Comparison of ENCODE assay signal across 21 cellular contexts in the genomic region with DNA sequence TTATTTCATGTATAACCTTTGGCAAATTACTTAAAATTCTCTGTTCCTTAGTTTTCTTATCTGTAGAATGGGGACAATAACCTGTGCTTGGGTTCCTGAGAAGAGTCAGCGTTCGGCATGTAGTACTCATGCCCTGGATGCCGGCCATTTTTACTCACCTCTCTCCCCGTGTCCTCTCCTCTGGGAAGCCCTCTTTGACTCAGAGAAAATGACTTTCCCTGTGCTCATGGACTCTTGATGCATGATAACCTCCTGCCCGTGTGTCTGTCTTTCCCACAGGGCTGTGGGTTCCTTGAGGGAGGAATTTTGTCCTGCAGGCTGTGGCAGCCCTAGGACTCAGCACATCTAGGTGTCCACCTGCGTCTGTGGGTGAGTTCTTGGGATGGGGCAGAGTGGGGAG. TPM values are rescaled to one million over a fixed set of nuclear protein-coding genes. Genes with fewer than 3 reads are reported as not detected.
DNase-seq lines count a peak whose midpoint lies in the region; ATAC-seq, FAIRE-seq and TF ChIP-seq lines count a peak whose summit lies in the region.
"Had no signal": no experiment of that assay in that cellular context is flagged by ENCODE, and none has a peak within 500 bp of the region (broad histone marks: within the 10 kb centered on the region; RNA-seq: fewer than 3 reads in every experiment).

No MANE protein-coding gene starts in this region.

- WGBS in K562 (ENCODE audit: insufficient coverage, low coverage, missing lambda C conversion rate): 76% methylated on average over 6 of the region's 6 CpGs
- WGBS in neuronal stem cell (ENCODE audit: extremely low coverage in 2 of 2, insufficient read length in 2 of 2, insufficient replicate concordance in 1 of 2), 2 donors: no CpG with 5 or more reads among the region's 6 CpGs
- WGBS in suprapubic skin: 89% methylated on average over 6 of the region's 6 CpGs

- ATAC-seq in K562 (no peak), GM19324 (IDR thresholded peaks at IDR 0.05; ENCODE audit: low FRiP score, unreplicated experiment) (no peak)
- ATAC-seq in central memory CD8-positive, alpha-beta T cell (replicated peaks; ENCODE audit: extremely low read depth, poor library complexity, severe bottlenecking): no peak

- no peak overlapping the region for H4K8ac ChIP-seq in neuronal stem cell (ENCODE audit: low read depth, low read length)

- no peak overlapping the region for H2AFZ ChIP-seq in K562 (ENCODE audit: low read depth, low read length)
- H2AFZ ChIP-seq in neuronal stem cell (ENCODE audit: low read length): no peak overlapping the region

- TF ChIP-seq RAD21 in K562 (CRISPR knock-in tag; conservative IDR thresholded peaks at IDR 0.05 in 1 of 2, IDR thresholded peaks at IDR 0.05 in 1 of 2): no peak

- intact Hi-C loops in K562 (cut with micrococcal nuclease): no loop called here

- no peaks in the 10 kb centered on the region for H3K9me1 ChIP-seq in K562 (ENCODE audit: control insufficient read depth, insufficient read depth, low read length)

- H3K9me3 ChIP-seq in K562 (replicated peaks; ENCODE audit: control insufficient read depth, insufficient read depth, low read depth, low read length): no peaks in the 10 kb centered on the region
- H3K9me3 ChIP-seq in neuronal stem cell (replicated peaks in 1 of 2; ENCODE audit: control insufficient read depth in 2 of 2, insufficient read depth in 1 of 2, low read depth in 1 of 2, low read length in 2 of 2): no peaks in the 10 kb centered on the region
- H3K9me3 ChIP-seq in suprapubic skin: no peaks in the 10 kb centered on the region
- H3K9me3 ChIP-seq: BE2C had no signal

- CTCF ChIA-PET in K562 (lab: Yijun Ruan, JAX; ENCODE audit: low intra/inter-chr PET ratio): no interaction called here

- H2BK12ac ChIP-seq in neuronal stem cell (ENCODE audit: low read length): no peak overlapping the region

- H3K9ac ChIP-seq in K562 (ENCODE audit: insufficient read depth in 1 of 2, low read depth in 2 of 2, low read length in 2 of 2) (no peak overlapping the region), neuronal stem cell (ENCODE audit: low read depth, low read length, poor library complexity) (no peak overlapping the region)

- H4K91ac ChIP-seq in neuronal stem cell (ENCODE audit: low read depth, low read length, poor library complexity): no peak overlapping the region

- H3K79me1 ChIP-seq in neuronal stem cell (ENCODE audit: low read depth, low read length): no peaks in the 10 kb centered on the region

- no peak for FAIRE-seq in K562 (lab: Jason Lieb, UNC)
- FAIRE-seq: A204.1, G401.6, GM12891, H1, HTR-8/SVneo had no signal

- H3K23ac ChIP-seq in neuronal stem cell (ENCODE audit: low read depth, low read length, poor library complexity): no peak overlapping the region

- no peak overlapping the region for H2AK5ac ChIP-seq in neuronal stem cell (ENCODE audit: low read depth, low read length)

- H4K20me1 ChIP-seq in K562 (replicated peaks; ENCODE audit: control insufficient read depth, insufficient read depth, low read length): no peaks in the 10 kb centered on the region

- peaks cover under 1% of the 10 kb centered on the region; the same call in 1 of the 3 replicates for H3K79me2 ChIP-seq in K562 (ENCODE audit: control insufficient read depth, insufficient read depth, low read length)

- H3K4me1 ChIP-seq in K562 (replicated peaks in 1 of 2; ENCODE audit: control insufficient read depth in 2 of 2, insufficient read depth in 2 of 2, low read length in 2 of 2): peaks cover 7 to 20% of the 10 kb centered on the region in 2 experiments; a peak in 3 of 5 replicates
- H3K4me1 ChIP-seq in neuronal stem cell (ENCODE audit: control insufficient read depth in 2 of 2, insufficient read depth in 1 of 2, low read depth in 1 of 2, low read length in 2 of 2): no peaks in the 10 kb centered on the region
- peaks cover 7% of the 10 kb centered on the region for H3K4me1 ChIP-seq in suprapubic skin
- H3K4me1 ChIP-seq: BE2C had no signal

- in situ Hi-C loops in K562 (cut with MboI): no loop called here

- H3K4me3 Mint-ChIP-seq in central memory CD8-positive, alpha-beta T cell: no peak overlapping the region
- H3K4me3 Mint-ChIP-seq: CD8-positive, alpha-beta memory T cell; H9; IgD-negative memory B cell had no signal

- no peak overlapping the region for H3K18ac ChIP-seq in neuronal stem cell (ENCODE audit: low read length)

- TF ChIP-seq POLR2A in K562 (conservative IDR thresholded peaks at IDR 0.05) (no peak), suprapubic skin (IDR thresholded peaks at IDR 0.05) (no peak)

- H3K36me3 Mint-ChIP-seq in central memory CD8-positive, alpha-beta T cell (ENCODE audit: insufficient read depth): peaks cover 3% of the 10 kb centered on the region
- H3K36me3 Mint-ChIP-seq: IgD-negative memory B cell had no signal

- H3K27ac ChIP-seq in K562 (ENCODE audit: extremely low read depth, low read depth, low read length): no peak overlapping the region
- H3K27ac ChIP-seq in neuronal stem cell (replicated peaks; ENCODE audit: low read length): no peak overlapping the region
- no peak overlapping the region for H3K27ac ChIP-seq in suprapubic skin

- no peaks in the 10 kb centered on the region for H3K27me3 ChIP-seq in K562 (ENCODE audit: control insufficient read depth in 2 of 2, insufficient read depth in 2 of 2, low read length in 2 of 2)
- no peaks in the 10 kb centered on the region for H3K27me3 ChIP-seq in neuronal stem cell (ENCODE audit: control insufficient read depth in 3 of 3, insufficient read depth in 3 of 3, low read depth in 1 of 3, low read length in 3 of 3)
- H3K27me3 ChIP-seq in suprapubic skin: no peaks in the 10 kb centered on the region
- H3K27me3 ChIP-seq: BE2C had no signal

- H3K4ac ChIP-seq in neuronal stem cell (ENCODE audit: low read length): no peak overlapping the region

- DNase-seq in K562 (ENCODE audit: extremely low read depth in 1 of 4, low spot score in 3 of 4) (no peak), neuronal stem cell (ENCODE audit: low spot score) (no peak), suprapubic skin (ENCODE audit: low spot score in 2 of 2) (peak; percentile 24 to 45), foreskin melanocyte (no peak), cortex of kidney (lab: John Stamatoyannopoulos, UW) (no peak)
- DNase-seq in central memory CD8-positive, alpha-beta T cell (ENCODE audit: low spot score in 2 of 2): no peak
- DNase-seq: ACHN; BE2C; C1 segment of cervical spinal cord; CD4-positive, CD25-positive, alpha-beta regulatory T cell; CD8-positive, alpha-beta memory T cell; COR-L47; DMS 273 treated with DMSO at 0.1 percent for 48 hours; H9 had no signal

- H2BK15ac ChIP-seq in neuronal stem cell (ENCODE audit: low read length): no peak overlapping the region

- no peaks in the 10 kb centered on the region for H3K9me3 Mint-ChIP-seq in central memory CD8-positive, alpha-beta T cell
- H3K9me3 Mint-ChIP-seq: CD4-positive, CD25-positive, alpha-beta regulatory T cell; CD8-positive, alpha-beta memory T cell; H9; IgD-negative memory B cell had no signal

- H3K4me2 ChIP-seq in K562 (ENCODE audit: insufficient read depth, low read length) (no peak overlapping the region), neuronal stem cell (ENCODE audit: insufficient read depth, low read length, poor library complexity, severe bottlenecking) (no peak overlapping the region)

- TF ChIP-seq EP300 in K562 (IDR thresholded peaks at IDR 0.05; ENCODE audit: low read length): no peak
- no peak for TF ChIP-seq EP300 in suprapubic skin (IDR thresholded peaks at IDR 0.05)

- no peak overlapping the region for H3K14ac ChIP-seq in neuronal stem cell (ENCODE audit: low read length)

- POLR2A ChIA-PET in K562 (lab: Yijun Ruan, JAX): no interaction called here

- BruUV-seq in K562 (replicated peaks; lab: Mats Ljungman, UMichigan): no TSS peak

- no peak overlapping the region for H2BK120ac ChIP-seq in neuronal stem cell (ENCODE audit: low read depth, low read length)

- peaks cover 19% of the 10 kb centered on the region for H3K4me1 Mint-ChIP-seq in central memory CD8-positive, alpha-beta T cell

- H3K4me3 ChIP-seq in K562: no peak overlapping the region
- no peak overlapping the region for H3K4me3 ChIP-seq in neuronal stem cell (ENCODE audit: low read length in 2 of 2)
- H3K4me3 ChIP-seq in suprapubic skin: no peak overlapping the region

- H3K36me3 ChIP-seq in K562 (ENCODE audit: control insufficient read depth, insufficient read depth, low read length) (peaks cover 2% of the 10 kb centered on the region; the same call in 2 of the 3 replicates), neuronal stem cell (replicated peaks in 1 of 2; ENCODE audit: control insufficient read depth in 2 of 2, insufficient read depth in 2 of 2, low read length in 2 of 2) (peaks cover 0 to 15% of the 10 kb centered on the region in 2 donors), suprapubic skin (peaks cover 24% of the 10 kb centered on the region)
- H3K36me3 ChIP-seq: BE2C had no signal

- peak overlapping the region; percentile 31 for H2BK5ac ChIP-seq in neuronal stem cell (ENCODE audit: low read length)

- peak overlapping the region; percentile 51 for H3K27ac Mint-ChIP-seq in central memory CD8-positive, alpha-beta T cell (ENCODE audit: low read depth)
- H3K27ac Mint-ChIP-seq: CD4-positive, CD25-positive, alpha-beta regulatory T cell; H9; IgD-negative memory B cell had no signal

- H3K27me3 Mint-ChIP-seq in central memory CD8-positive, alpha-beta T cell: no peaks in the 10 kb centered on the region
- H3K27me3 Mint-ChIP-seq: CD4-positive, CD25-positive, alpha-beta regulatory T cell; IgD-negative memory B cell had no signal

- TF ChIP-seq CTCF in K562 (IDR thresholded peaks at IDR 0.05 in 2 of 3, conservative IDR thresholded peaks at IDR 0.05 in 1 of 3; ENCODE audit: insufficient read depth in 2 of 3, low read depth in 1 of 3, low read length in 3 of 3) (no peak), suprapubic skin (IDR thresholded peaks at IDR 0.05) (no peak)

RNA-seq across cellular contexts. Expression of a gene that starts 5.8 kb away (rescaled TPM):
- 21.5 and 28.9 TPM in 2 replicates for total RNA-seq in K562 (2011; cell fraction: chromatin; rRNA removed; ENCODE audit: low replicate concordance)
- total RNA-seq in K562 (2011; cell fraction: nucleolus; rRNA removed): 28.0 and 30.3 TPM in 2 replicates
- 31.4 and 33.9 TPM in 2 replicates for total RNA-seq in K562 (2011; cell fraction: nucleoplasm; rRNA removed)
- total RNA-seq in K562 (2014; rRNA removed) (9.5 and 13.6 TPM in 2 replicates), K562 (2014; rRNA removed; fragmentation: Illumina TruSeq; extraction: Trizol) (3.6 and 5.4 TPM in 2 replicates), K562 (2015; rRNA removed; fragmentation: Illumina TruSeq; extraction: Trizol) (7.6 and 8.0 TPM in 2 replicates), K562 (2021) (6.9 and 9.1 TPM in 2 replicates), suprapubic skin (10 to 100 TPM; 28.5 to 50.8 (median 34.7) TPM)
- polyA plus RNA-seq in K562 (2011; rRNA removed) (6.3 and 6.8 TPM in 2 replicates), K562 (2014; fragmentation: Illumina TruSeq; extraction: Trizol) (7.3 and 8.8 TPM in 2 replicates), K562 (2014; fragmentation: Nextera tagmentation; extraction: Ambion mirVana) (1 to 10 TPM; 1.4 to 1.9 TPM), K562 (2014; rRNA removed) (10.7 and 13.7 TPM in 2 replicates)
- 7.0 and 15.3 TPM in 2 replicates for polyA plus RNA-seq in K562 (2011; cell fraction: cytosol; rRNA removed)
- 15.2 and 31.3 TPM in 2 replicates for polyA plus RNA-seq in K562 (2011; cell fraction: nucleus; rRNA removed)
- polyA plus RNA-seq in K562 (2012): 5.0 and 22.5 TPM in 2 replicates
- polyA minus RNA-seq in K562 (2011; rRNA and poly(A)+ RNA removed): 4.2 and 6.3 TPM in 2 replicates
- 6.9 and 12.2 TPM in 2 replicates for polyA minus RNA-seq in K562 (2011; cell fraction: cytosol; rRNA and poly(A)+ RNA removed)
- 13.3 and 14.9 TPM in 2 replicates for polyA minus RNA-seq in K562 (2011; cell fraction: nucleus; rRNA and poly(A)+ RNA removed)
- polyA plus RNA-seq in neuronal stem cell (2013, experiment 1 of 2): 22.9 TPM
- 21.6 TPM for polyA plus RNA-seq in neuronal stem cell (2013, experiment 2 of 2)

RNA-seq across cellular contexts. Expression of a gene that starts 13.8 kb away (rescaled TPM):
- total RNA-seq in K562 (2011; cell fraction: chromatin; rRNA removed; ENCODE audit: low replicate concordance): 9.0 and 19.8 TPM in 2 replicates
- 11.1 and 12.5 TPM in 2 replicates for total RNA-seq in K562 (2011; cell fraction: nucleolus; rRNA removed)
- 7.3 and 12.5 TPM in 2 replicates for total RNA-seq in K562 (2011; cell fraction: nucleoplasm; rRNA removed)
- 8.6 and 10.6 TPM in 2 replicates for total RNA-seq in K562 (2014; rRNA removed)
- total RNA-seq in K562 (2014; rRNA removed; fragmentation: Illumina TruSeq; extraction: Trizol): 8.1 and 11.4 TPM in 2 replicates
- 10.5 and 10.9 TPM in 2 replicates for total RNA-seq in K562 (2015; rRNA removed; fragmentation: Illumina TruSeq; extraction: Trizol)
- total RNA-seq in K562 (2021): 11.1 and 15.7 TPM in 2 replicates
- polyA plus RNA-seq in K562 (2011; rRNA removed): 9.1 and 12.0 TPM in 2 replicates
- 12.2 and 14.5 TPM in 2 replicates for polyA plus RNA-seq in K562 (2011; cell fraction: cytosol; rRNA removed)
- 19.6 and 20.2 TPM in 2 replicates for polyA plus RNA-seq in K562 (2011; cell fraction: nucleus; rRNA removed)
- polyA plus RNA-seq in K562 (2012): 10.1 and 19.0 TPM in 2 replicates
- 18.7 and 22.1 TPM in 2 replicates for polyA plus RNA-seq in K562 (2014; fragmentation: Illumina TruSeq; extraction: Trizol)
- 10 to 100 TPM; 12.1 to 22.5 TPM for polyA plus RNA-seq in K562 (2014; fragmentation: Nextera tagmentation; extraction: Ambion mirVana)
- polyA plus RNA-seq in K562 (2014; rRNA removed): 12.2 and 12.5 TPM in 2 replicates
- polyA minus RNA-seq in K562 (2011; rRNA and poly(A)+ RNA removed): 22.9 and 30.5 TPM in 2 replicates
- polyA minus RNA-seq in K562 (2011; cell fraction: cytosol; rRNA and poly(A)+ RNA removed): 6.6 and 10.7 TPM in 2 replicates
- 3.0 and 11.4 TPM in 2 replicates for polyA minus RNA-seq in K562 (2011; cell fraction: nucleus; rRNA and poly(A)+ RNA removed)
- polyA plus RNA-seq in neuronal stem cell (2013, experiment 1 of 2): 0.46 TPM
- polyA plus RNA-seq in neuronal stem cell (2013, experiment 2 of 2): 0.64 TPM
- 1 to 10 TPM in 1 of 4 donors, under 1 TPM in 1, not detected in 2; 0.98 to 2.1 TPM for total RNA-seq in suprapubic skin
- total RNA-seq: CD4-positive, CD25-positive, alpha-beta regulatory T cell had no signal
- polyA plus RNA-seq: CD4-positive, CD25-positive, alpha-beta regulatory T cell; CD8-positive, alpha-beta memory T cell; IgD-negative memory B cell had no signal

RNA-seq across cellular contexts. Expression of a gene that starts 15.3 kb away (rescaled TPM):
- total RNA-seq in K562 (2011; cell fraction: chromatin; rRNA removed; ENCODE audit: low replicate concordance): 71.8 and 159 TPM in 2 replicates
- 102 and 111 TPM in 2 replicates for total RNA-seq in K562 (2011; cell fraction: nucleolus; rRNA removed)
- total RNA-seq in K562 (2011; cell fraction: nucleoplasm; rRNA removed): 67.6 and 87.0 TPM in 2 replicates
- total RNA-seq in K562 (2014; rRNA removed): 7.8 and 11.0 TPM in 2 replicates
- total RNA-seq in K562 (2014; rRNA removed; fragmentation: Illumina TruSeq; extraction: Trizol): 6.2 and 6.8 TPM in 2 replicates
- total RNA-seq in K562 (2015; rRNA removed; fragmentation: Illumina TruSeq; extraction: Trizol): 4.3 and 5.5 TPM in 2 replicates
- total RNA-seq in K562 (2021): 14.7 and 18.5 TPM in 2 replicates
- polyA plus RNA-seq in K562 (2011; rRNA removed): 23.2 and 27.0 TPM in 2 replicates
- polyA plus RNA-seq in K562 (2011; cell fraction: cytosol; rRNA removed): 27.9 and 42.2 TPM in 2 replicates
- polyA plus RNA-seq in K562 (2011; cell fraction: nucleus; rRNA removed): 68.7 and 118 TPM in 2 replicates
- 13.5 and 15.5 TPM in 2 replicates for polyA plus RNA-seq in K562 (2012)
- polyA plus RNA-seq in K562 (2014; fragmentation: Illumina TruSeq; extraction: Trizol): 11.9 and 14.3 TPM in 2 replicates
- under 1 TPM; 0.08 to 0.10 TPM for polyA plus RNA-seq in K562 (2014; fragmentation: Nextera tagmentation; extraction: Ambion mirVana)
- 11.2 and 17.6 TPM in 2 replicates for polyA plus RNA-seq in K562 (2014; rRNA removed)
- 26.5 and 29.5 TPM in 2 replicates for polyA minus RNA-seq in K562 (2011; rRNA and poly(A)+ RNA removed)
- polyA minus RNA-seq in K562 (2011; cell fraction: cytosol; rRNA and poly(A)+ RNA removed): 31.0 and 36.0 TPM in 2 replicates
- polyA minus RNA-seq in K562 (2011; cell fraction: nucleus; rRNA and poly(A)+ RNA removed): 29.4 TPM in 2 replicates
- 26.6 TPM for polyA plus RNA-seq in neuronal stem cell (2013, experiment 1 of 2)
- polyA plus RNA-seq in neuronal stem cell (2013, experiment 2 of 2): 26.6 TPM
- 10 to 100 TPM; 29.9 to 69.8 (median 39.1) TPM for total RNA-seq in suprapubic skin

RNA-seq across cellular contexts. Expression of a gene that starts 22.6 kb away (rescaled TPM):
- 1.5 and 1.9 TPM in 2 replicates for total RNA-seq in K562 (2011; cell fraction: chromatin; rRNA removed; ENCODE audit: low replicate concordance)
- total RNA-seq in K562 (2011; cell fraction: nucleolus; rRNA removed): 0.50 and 0.66 TPM in 2 replicates
- total RNA-seq in K562 (2011; cell fraction: nucleoplasm; rRNA removed): 0.37 and 1.8 TPM in 2 replicates
- total RNA-seq in K562 (2014; rRNA removed): 0.16 and 1.0 TPM in 2 replicates
- 0.13 and 0.33 TPM in 2 replicates for total RNA-seq in K562 (2014; rRNA removed; fragmentation: Illumina TruSeq; extraction: Trizol)
- total RNA-seq in K562 (2015; rRNA removed; fragmentation: Illumina TruSeq; extraction: Trizol): 0.14 and 0.19 TPM in 2 replicates
- 0.96 and 1.0 TPM in 2 replicates for total RNA-seq in K562 (2021)
- polyA plus RNA-seq in K562 (2011; rRNA removed): 0.33 and 0.81 TPM in 2 replicates
- 0.42 and 0.77 TPM in 2 replicates for polyA plus RNA-seq in K562 (2011; cell fraction: cytosol; rRNA removed)
- polyA plus RNA-seq in K562 (2011; cell fraction: nucleus; rRNA removed): 1.4 and 2.8 TPM in 2 replicates
- polyA plus RNA-seq in K562 (2012): 0.20 and 0.98 TPM in 2 replicates
- 0.33 and 0.36 TPM in 2 replicates for polyA plus RNA-seq in K562 (2014; fragmentation: Illumina TruSeq; extraction: Trizol)
- polyA plus RNA-seq in K562 (2014; fragmentation: Nextera tagmentation; extraction: Ambion mirVana): under 1 TPM in 1 of 2 experiments, not detected in 1; 0.07 TPM
- 0.11 and 0.53 TPM in 2 replicates for polyA plus RNA-seq in K562 (2014; rRNA removed)
- polyA minus RNA-seq in K562 (2011; rRNA and poly(A)+ RNA removed): 0.28 and 0.99 TPM in 2 replicates
- 1.5 TPM in 1 of 2 replicates, not detected in the other for polyA minus RNA-seq in K562 (2011; cell fraction: cytosol; rRNA and poly(A)+ RNA removed)
- 0.40 and 0.67 TPM in 2 replicates for polyA minus RNA-seq in K562 (2011; cell fraction: nucleus; rRNA and poly(A)+ RNA removed)
- 7.2 TPM for polyA plus RNA-seq in neuronal stem cell (2013, experiment 1 of 2)
- 7.5 TPM for polyA plus RNA-seq in neuronal stem cell (2013, experiment 2 of 2)
- 100 to 1,000 TPM in 2 of 4 donors, 10 to 100 TPM in 2; 70.2 to 166 (median 95.4) TPM for total RNA-seq in suprapubic skin
- polyA plus RNA-seq: IgD-negative memory B cell had no signal

RNA-seq across cellular contexts. Expression of a gene that starts 54.3 kb away (rescaled TPM):
- total RNA-seq in K562 (2011; cell fraction: chromatin; rRNA removed; ENCODE audit: low replicate concordance): 3.2 and 4.9 TPM in 2 replicates
- total RNA-seq in K562 (2011; cell fraction: nucleolus; rRNA removed): 1.8 and 2.7 TPM in 2 replicates
- total RNA-seq in K562 (2011; cell fraction: nucleoplasm; rRNA removed): 1.8 and 2.6 TPM in 2 replicates
- total RNA-seq in K562 (2014; rRNA removed): 0.04 and 0.27 TPM in 2 replicates
- 0.29 and 0.35 TPM in 2 replicates for total RNA-seq in K562 (2014; rRNA removed; fragmentation: Illumina TruSeq; extraction: Trizol)
- 0.08 and 0.25 TPM in 2 replicates for total RNA-seq in K562 (2015; rRNA removed; fragmentation: Illumina TruSeq; extraction: Trizol)
- total RNA-seq in K562 (2021): 0.84 and 1.2 TPM in 2 replicates
- 0.39 and 0.95 TPM in 2 replicates for polyA plus RNA-seq in K562 (2011; rRNA removed)
- polyA plus RNA-seq in K562 (2011; cell fraction: cytosol; rRNA removed): 0.09 and 0.18 TPM in 2 replicates
- polyA plus RNA-seq in K562 (2011; cell fraction: nucleus; rRNA removed): 2.1 and 3.7 TPM in 2 replicates
- 0.26 and 0.48 TPM in 2 replicates for polyA plus RNA-seq in K562 (2012)
- polyA plus RNA-seq in K562 (2014; fragmentation: Illumina TruSeq; extraction: Trizol): 0.45 and 0.46 TPM in 2 replicates
- under 1 TPM; 0.08 to 0.11 TPM for polyA plus RNA-seq in K562 (2014; fragmentation: Nextera tagmentation; extraction: Ambion mirVana)
- polyA plus RNA-seq in K562 (2014; rRNA removed): 0.12 and 0.26 TPM in 2 replicates
- 0.28 and 0.87 TPM in 2 replicates for polyA minus RNA-seq in K562 (2011; rRNA and poly(A)+ RNA removed)
- not detected in 2 replicates for polyA minus RNA-seq in K562 (2011; cell fraction: cytosol; rRNA and poly(A)+ RNA removed)
- polyA minus RNA-seq in K562 (2011; cell fraction: nucleus; rRNA and poly(A)+ RNA removed): 1.2 and 1.8 TPM in 2 replicates
- polyA plus RNA-seq in neuronal stem cell (2013, experiment 1 of 2): 1.7 TPM
- polyA plus RNA-seq in neuronal stem cell (2013, experiment 2 of 2): 2.0 TPM
- total RNA-seq in suprapubic skin: 10 to 100 TPM; 62.6 to 99.6 (median 65.6) TPM
- polyA plus RNA-seq: CD4-positive, CD25-positive, alpha-beta regulatory T cell; CD8-positive, alpha-beta memory T cell; IgD-negative memory B cell had no signal

Comparison
In these comparisons a context has a peak if more than half of its experiments do, and no peak if none do; other contexts are left out.
1. DNase-seq: peak in suprapubic skin (2 of 2); none in K562 (0 of 4), central memory CD8-positive, alpha-beta T cell (0 of 2), neuronal stem cell (single experiment), foreskin melanocyte (single experiment) and cortex of kidney (single experiment).